Comparison of ENCODE assay signal across 1 cellular context in the genomic region with DNA sequence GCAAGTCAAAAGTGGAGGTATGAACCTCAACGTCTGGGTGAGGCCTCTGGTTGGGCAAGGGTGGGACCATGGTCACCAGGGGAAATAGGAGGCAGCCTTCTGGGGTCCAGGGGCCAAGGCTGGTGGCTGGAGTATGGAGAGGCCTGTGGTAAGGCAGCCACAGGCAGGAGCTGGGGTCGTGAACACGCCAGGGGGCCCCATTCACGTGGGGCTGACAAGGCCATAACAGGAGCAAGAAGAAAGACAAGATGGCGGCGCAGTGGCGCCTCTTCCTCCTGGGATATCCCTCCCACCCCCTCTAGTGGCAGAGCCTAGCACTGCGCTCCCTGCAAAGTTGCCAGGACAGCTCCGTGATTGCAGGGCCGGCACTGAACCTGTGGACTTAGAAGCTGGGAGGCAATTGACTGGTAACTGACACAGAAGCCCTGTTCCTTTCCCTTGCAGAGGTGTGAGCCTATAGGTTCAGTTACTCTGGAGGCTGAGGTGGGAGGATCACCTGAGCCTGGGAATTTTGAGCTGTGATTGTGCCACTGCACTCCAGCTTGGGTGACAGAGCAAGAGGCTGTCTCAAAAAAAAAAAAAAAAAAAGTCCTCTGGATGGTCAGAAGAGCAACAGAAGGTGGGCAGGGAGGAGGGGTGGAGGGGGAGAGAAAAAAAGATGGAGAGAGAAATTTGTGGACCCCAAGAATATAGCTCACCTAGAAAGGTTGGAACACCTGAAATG.
TF ChIP-seq lines count a peak whose summit lies in the region.

No MANE protein-coding gene starts in this region.

TF ChIP-seq in H1, 55 proteins besides CTCF, POLR2A, EP300 and RAD21 (continued from another document):
- TF ChIP-seq HDAC6 (IDR thresholded peaks at IDR 0.05; ENCODE audit: low read depth, low read length) = no peak
- TF ChIP-seq, protein P1, sequence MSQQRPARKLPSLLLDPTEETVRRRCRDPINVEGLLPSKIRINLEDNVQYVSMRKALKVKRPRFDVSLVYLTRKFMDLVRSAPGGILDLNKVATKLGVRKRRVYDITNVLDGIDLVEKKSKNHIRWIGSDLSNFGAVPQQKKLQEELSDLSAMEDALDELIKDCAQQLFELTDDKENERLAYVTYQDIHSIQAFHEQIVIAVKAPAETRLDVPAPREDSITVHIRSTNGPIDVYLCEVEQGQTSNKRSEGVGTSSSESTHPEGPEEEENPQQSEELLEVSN (IDR thresholded peaks at IDR 0.05) = 0 out of 2 replicates have a peak, but pooled peaks have one; percentile 37
- TF ChIP-seq, protein P2, sequence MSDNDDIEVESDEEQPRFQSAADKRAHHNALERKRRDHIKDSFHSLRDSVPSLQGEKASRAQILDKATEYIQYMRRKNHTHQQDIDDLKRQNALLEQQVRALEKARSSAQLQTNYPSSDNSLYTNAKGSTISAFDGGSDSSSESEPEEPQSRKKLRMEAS (IDR thresholded peaks at IDR 0.05) = peak; percentile 81
- TF ChIP-seq POLR2AphosphoS5 (IDR thresholded peaks at IDR 0.05; ENCODE audit: low read depth, low read length) = no peak
- no peak for TF ChIP-seq SP1 (IDR thresholded peaks at IDR 0.05; ENCODE audit: low read depth, low read length)
- TF ChIP-seq YY1 (IDR thresholded peaks at IDR 0.05; ENCODE audit: low read depth, low read length) = peak; percentile 98
- TF ChIP-seq TAF7 (optimal IDR thresholded peaks at IDR 0.05; ENCODE audit: borderline replicate concordance, low read depth, low read length) = no peak
